ENCODE assay signal across 14 cellular contexts in the genomic region with DNA sequence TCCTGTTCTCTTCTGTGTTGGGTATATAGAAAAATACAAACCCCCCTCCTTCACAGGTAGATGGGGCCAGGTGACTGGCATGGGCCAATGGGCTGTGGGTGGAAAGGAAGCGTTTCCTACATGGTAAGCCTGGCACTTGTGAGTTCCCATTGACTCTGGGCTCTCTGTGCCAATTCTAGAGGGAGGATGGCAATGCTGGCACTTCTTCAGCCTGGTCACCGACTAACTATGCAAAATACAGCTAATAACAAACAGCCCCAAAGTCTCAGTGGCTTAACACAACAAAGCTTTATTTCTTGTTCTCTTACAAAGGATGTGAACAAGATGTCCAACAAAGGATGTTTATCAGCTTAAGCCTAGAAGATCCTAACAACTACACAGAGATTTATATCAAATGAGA.
DNase-seq lines count a peak whose midpoint lies in the region; ATAC-seq and TF ChIP-seq lines count a peak whose summit lies in the region.
"Had no signal": no experiment of that assay in that cellular context is flagged by ENCODE, and none has a peak within 500 bp of the region (broad histone marks: within the 10 kb centered on the region; RNA-seq: fewer than 3 reads in every experiment).

No MANE protein-coding gene starts in this region.

- TF ChIP-seq CTCF in IMR-90 (conservative IDR thresholded peaks at IDR 0.05; ENCODE audit: low read depth, low read length), result no peak

- peak overlapping the region; percentile 5 to 59; a peak in 3 of 4 replicates for H4K8ac ChIP-seq in IMR-90 (ENCODE audit: low read depth in 2 of 2, low read length in 2 of 2)

- H2AFZ ChIP-seq in IMR-90 (replicated peaks; ENCODE audit: low read length, poor library complexity), result no peak overlapping the region

- H3K56ac ChIP-seq in IMR-90 (ENCODE audit: extremely low read depth, insufficient read depth, low read length), result no peak overlapping the region

- no peak overlapping the region for H3K9ac ChIP-seq in IMR-90 (ENCODE audit: low read depth, low read length)
- H3K9ac ChIP-seq: KMS-11 had no signal

- H3K18ac ChIP-seq in IMR-90 (ENCODE audit: low read depth, low read length), result peak overlapping the region; percentile 46

- POLR2A ChIA-PET in IMR-90 (lab: Charles Lee; ENCODE audit: unreplicated experiment), result no interaction called here

- no TSS peak for BruUV-seq in IMR-90 (replicated peaks; lab: Mats Ljungman, UMichigan)

- peaks cover 0 to 7% of the 10 kb centered on the region in 2 experiments; a peak in 1 of 4 replicates for H3K79me1 ChIP-seq in IMR-90 (ENCODE audit: low read depth in 1 of 2, low read length in 2 of 2)

- peak overlapping the region; percentile 50 for H3K27ac ChIP-seq in IMR-90 (ENCODE audit: insufficient read depth, low read length)
- H3K27ac ChIP-seq: KMS-11, SJCRH30 had no signal

- peak overlapping the region; percentile 51 for H4K5ac ChIP-seq in IMR-90 (ENCODE audit: low read depth, low read length)

- peak overlapping the region; percentile 67 for H3K14ac ChIP-seq in IMR-90 (replicated peaks; ENCODE audit: low read depth, low read length)

- H2BK5ac ChIP-seq in IMR-90 (ENCODE audit: low read depth, low read length, poor library complexity, severe bottlenecking), result peak overlapping the region; percentile 85

- no CpG with 5 or more reads among the region's 2 CpGs for WGBS in IMR-90 (ENCODE audit: extremely low coverage in 2 of 2, insufficient read length in 1 of 2), 2 experiments

- peaks cover 12% of the 10 kb centered on the region for H3K9me1 ChIP-seq in IMR-90 (ENCODE audit: insufficient read depth, low read length)

- peak overlapping the region; percentile 92 for H2BK120ac ChIP-seq in IMR-90 (ENCODE audit: low read depth, low read length)

- no peaks in the 10 kb centered on the region for H3K27me3 ChIP-seq in IMR-90 (ENCODE audit: control insufficient read depth, insufficient read depth, low read length)
- H3K27me3 ChIP-seq: esophagus muscularis mucosa had no signal

- H4K20me1 ChIP-seq in IMR-90 (ENCODE audit: insufficient read depth, low read length), result no peaks in the 10 kb centered on the region

- TF ChIP-seq RAD21 in IMR-90 (IDR thresholded peaks at IDR 0.05; ENCODE audit: low read length), result no peak

- H3K4me3 ChIP-seq in IMR-90 (ENCODE audit: insufficient read depth, low read depth, low read length), result no peak overlapping the region
- H3K4me3 ChIP-seq: esophagus muscularis mucosa, SJCRH30 had no signal

- CTCF ChIA-PET in IMR-90 (lab: Yijun Ruan, JAX), result no interaction called here

- H3K4me1 ChIP-seq in IMR-90 (ENCODE audit: control insufficient read depth, insufficient read depth, low read length), result peaks cover 26% of the 10 kb centered on the region
- H3K4me1 ChIP-seq: SJCRH30 had no signal

- intact Hi-C loops in IMR-90 (cut with micrococcal nuclease), result loop anchor here (2.0 kb wide), 1 partner anchor 59 kb away; no protein-coding TSS in a partner anchor

- no peak overlapping the region for H2AK9ac ChIP-seq in IMR-90 (replicated peaks; ENCODE audit: low read depth, low read length, poor library complexity)

- H3K4me2 ChIP-seq in IMR-90 (ENCODE audit: low read depth, low read length), result no peak overlapping the region
- H3K4me2 ChIP-seq: KMS-11 had no signal

- H2AK5ac ChIP-seq in IMR-90 (ENCODE audit: low read depth, low read length), result peak overlapping the region; percentile 76

- in situ Hi-C loops in IMR-90 (cut with MboI; ENCODE audit: low sequenced_read_pairs), result no loop called here

- peak overlapping the region; percentile 48; the same call in 1 of the 2 replicates for H3K23ac ChIP-seq in IMR-90 (ENCODE audit: low read depth, low read length)

- TF ChIP-seq POLR2A in IMR-90 (IDR thresholded peaks at IDR 0.05; ENCODE audit: low read depth, low read length), result no peak

- peak overlapping the region; percentile 87; the same call in 1 of the 2 replicates for H2BK20ac ChIP-seq in IMR-90 (ENCODE audit: low read depth, low read length)

- peak overlapping the region; percentile 94 for H3K4ac ChIP-seq in IMR-90 (ENCODE audit: low read depth, low read length)

- peak overlapping the region; percentile 35; the same call in 2 of the 3 replicates for H2BK15ac ChIP-seq in IMR-90 (ENCODE audit: low read depth, low read length)

- dilution Hi-C loops in IMR-90 (cut with HindIII; ENCODE audit: low sequenced_read_pairs, unreplicated experiment), result no loop called here

- no peaks in the 10 kb centered on the region for H3K9me3 ChIP-seq in IMR-90 (ENCODE audit: control insufficient read depth, insufficient read depth, low read length)
- H3K9me3 ChIP-seq: esophagus muscularis mucosa, SJCRH30 had no signal

- no peaks in the 10 kb centered on the region for H3K36me3 ChIP-seq in IMR-90 (ENCODE audit: control insufficient read depth, insufficient read depth, low read length)
- H3K36me3 ChIP-seq: esophagus muscularis mucosa, SJCRH30 had no signal

- DNase-seq in IMR-90 (no peak), astrocyte of the hippocampus (ENCODE audit: low read depth, low spot score) (peak; percentile 56), iris pigment epithelial cell (ENCODE audit: low read depth) (peak; percentile 21), superior temporal gyrus (ENCODE audit: extremely low spot score) (peak; percentile 33), middle frontal gyrus (ENCODE audit: extremely low spot score, low spot score) (no peak), DMS 273 treated with DMSO at 0.1 percent for 48 hours (lab: John Stamatoyannopoulos, UW) (no peak), HPDE6-E6E7 (ENCODE audit: extremely low spot score) (no peak)
- DNase-seq in effector CD4-positive, alpha-beta T cell, result no peak
- DNase-seq: CD4-positive, alpha-beta T cell; stimulated activated CD4-positive, alpha-beta T cell treated with anti-CD3 and anti-CD28 coated beads, Interleukin-4, amount 100 ng/mL, for 4 hours; stimulated activated naive CD4-positive, alpha-beta T cell had no signal

- ATAC-seq in IMR-90 (ENCODE audit: low read depth), result no peak

- peak overlapping the region; percentile 84 for H4K91ac ChIP-seq in IMR-90 (ENCODE audit: insufficient read depth, low read depth, low read length)

TF ChIP-seq in IMR-90, 13 proteins besides CTCF, POLR2A, EP300 and RAD21:
- TF ChIP-seq CEBPB (IDR thresholded peaks at IDR 0.05; ENCODE audit: low read depth, low read length) (no peak), SMC3 (IDR thresholded peaks at IDR 0.05; ENCODE audit: low read depth, low read length) (no peak), MXI1 (IDR thresholded peaks at IDR 0.05; ENCODE audit: borderline replicate concordance, low read depth, low read length) (no peak)

Comparison
In these comparisons a context has a peak if more than half of its experiments do, and no peak if none do; other contexts are left out.
1. DNase-seq: peak in astrocyte of the hippocampus (single experiment), iris pigment epithelial cell (single experiment) and superior temporal gyrus (single experiment); none in IMR-90 (single experiment), middle frontal gyrus (single experiment), DMS 273 treated with DMSO at 0.1 percent for 48 hours (single experiment), effector CD4-positive, alpha-beta T cell (single experiment) and HPDE6-E6E7 (single experiment).